23 cellular contexts compared by ENCODE assay signal in the genomic region with DNA sequence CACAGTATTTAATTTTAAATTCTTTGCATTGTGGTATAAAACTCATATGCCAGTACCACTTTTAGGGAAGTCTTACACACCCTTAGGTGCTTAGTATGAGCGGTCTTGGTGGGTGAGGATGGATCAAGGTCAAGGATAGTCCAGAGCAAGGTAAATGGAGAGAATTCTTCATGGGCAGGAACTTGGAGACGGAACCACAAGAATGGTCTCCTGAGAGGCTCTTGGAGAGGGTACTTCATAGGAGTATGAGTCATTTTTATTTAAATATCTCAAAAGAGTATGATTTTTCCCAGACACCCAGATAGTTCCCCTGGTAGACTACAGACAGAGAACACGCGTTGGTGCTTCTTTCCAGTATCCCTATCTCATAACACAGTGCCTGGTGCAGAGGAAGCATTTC. TPM values are rescaled to one million over a fixed set of nuclear protein-coding genes. Genes with fewer than 3 reads are reported as not detected.
"Had no signal": no experiment of that assay in that cellular context is flagged by ENCODE, and none has a peak within 500 bp of the region (broad histone marks: within the 10 kb centered on the region; RNA-seq: fewer than 3 reads in every experiment).

No MANE protein-coding gene starts in this region.

- H3K27ac ChIP-seq: dorsolateral prefrontal cortex, foreskin keratinocyte, hepatocyte, left ventricle myocardium inferior, neutrophil, pancreas, right atrium auricular region, thoracic aorta, tibial nerve had no signal

- DNase-seq: central memory CD4-positive, alpha-beta T cell; dorsolateral prefrontal cortex; effector CD4-positive, alpha-beta T cell; foreskin keratinocyte; heart left ventricle; left cardiac atrium; left ventricle myocardium inferior; natural killer cell; pancreas; stimulated activated CD4-positive, alpha-beta T cell treated with anti-CD3 and anti-CD28 coated beads, Interleukin-2, amount 100 ng/mL, for 24 hours; stimulated activated CD4-positive, alpha-beta T cell treated with anti-CD3 and anti-CD28 coated beads, Interleukin-4, amount 100 ng/mL, for 4 hours; stimulated activated naive CD8-positive, alpha-beta T cell treated with anti-CD3 and anti-CD28 coated beads, Interleukin-15, Interleukin-2, amounts not matched to agents 100 U/mL and 50 U/mL, for 24 hours had no signal

- H3K4me1 ChIP-seq: foreskin keratinocyte, pancreas, tibial nerve had no signal

- H3K36me3 ChIP-seq: neutrophil, pancreas, thoracic aorta, tibial nerve had no signal

- ATAC-seq: foreskin keratinocyte; gastroesophageal sphincter; heart left ventricle; left cardiac atrium; natural killer cell; pancreas; sciatic nerve; stimulated activated memory B cell treated with anti-CD40 and anti-IgM and Interleukin-4, amounts not matched to agents 10 μg/mL and 1 μg/mL and 100 μg/mL, for 72 hours; stimulated activated naive CD8-positive, alpha-beta T cell treated with anti-CD3 and anti-CD28 coated beads, Interleukin-15, Interleukin-2, amounts not matched to agents 100 U/mL and 50 U/mL, for 24 hours had no signal

- H3K4me3 ChIP-seq: dorsolateral prefrontal cortex, gastroesophageal sphincter, heart left ventricle, hepatocyte, left ventricle myocardium inferior, lung, pancreas, right atrium auricular region, thoracic aorta, tibial nerve had no signal

- H3K9me3 ChIP-seq: heart left ventricle, left ventricle myocardium inferior, neutrophil, pancreas, right atrium auricular region, thoracic aorta had no signal

- H3K27me3 ChIP-seq: foreskin keratinocyte, gastroesophageal sphincter, heart left ventricle, hepatocyte, neutrophil, pancreas, right atrium auricular region, tibial nerve had no signal

RNA-seq across cellular contexts. Expression of a gene that starts 21.9 kb away (rescaled TPM):
- total RNA-seq: mononuclear cell, natural killer cell had no signal
- polyA plus RNA-seq: neural cell had no signal
